In the genomic region with DNA sequence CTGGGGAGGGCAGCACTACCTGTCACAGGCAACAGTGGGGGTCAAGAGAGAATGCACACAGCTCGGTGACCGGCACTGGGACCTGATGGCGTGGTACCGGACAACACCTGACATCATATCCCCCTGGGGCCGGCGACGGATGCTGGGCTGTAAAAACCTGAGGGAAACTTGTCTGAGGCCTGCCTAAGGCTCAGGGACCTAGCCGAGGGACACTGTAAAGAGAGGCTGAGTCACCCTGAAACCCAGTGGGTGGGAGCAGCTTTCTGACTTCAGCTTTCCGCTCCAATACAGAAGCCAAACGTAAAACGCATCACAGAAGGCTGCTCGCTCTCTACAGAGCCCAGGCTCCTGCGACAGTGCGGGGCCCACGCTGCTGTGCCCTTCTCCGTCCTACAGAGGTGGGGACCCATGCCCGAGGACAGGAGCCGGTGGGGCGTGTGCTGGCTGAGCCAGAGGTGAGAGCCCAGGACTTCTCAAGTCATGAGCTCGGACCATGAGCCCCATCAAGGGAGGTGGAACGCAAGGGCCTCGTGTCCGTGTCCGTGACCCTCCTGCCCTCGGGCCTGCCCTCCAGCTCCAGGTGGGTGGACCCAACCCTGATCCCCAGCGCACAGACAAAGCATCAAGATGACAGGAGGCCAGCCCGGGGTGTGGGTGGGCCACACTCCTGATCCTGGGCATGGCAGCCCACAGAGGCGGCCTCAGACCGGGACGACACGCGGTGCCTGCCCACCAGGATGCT, we compare ENCODE assay signal across 8 cellular contexts. TPM values are rescaled to one million over a fixed set of nuclear protein-coding genes. Genes with fewer than 3 reads are reported as not detected.
A peak's percentile ranks its signal among the peaks of the same experiment; 100 is the strongest.
DNase-seq lines count a peak whose midpoint lies in the region; ATAC-seq and TF ChIP-seq lines count a peak whose summit lies in the region.

No MANE protein-coding gene starts in this region.

- H3K4me1 ChIP-seq in BE2C: peaks cover 61% of the 10 kb centered on the region
- peaks cover 10 to 63% of the 10 kb centered on the region in 2 donors for H3K4me1 ChIP-seq in lung (ENCODE audit: control insufficient read depth in 2 of 2, insufficient read depth in 2 of 2, low read length in 2 of 2)
- H3K4me1 ChIP-seq in tibial nerve: peaks cover 0 to 94% (median 85%) of the 10 kb centered on the region in 4 donors

- TF ChIP-seq POLR2A in tibial nerve (IDR thresholded peaks at IDR 0.05): no peak

- H3K36me3 ChIP-seq in BE2C (peaks cover 53% of the 10 kb centered on the region), lung (ENCODE audit: control insufficient read depth in 2 of 2, insufficient read depth in 2 of 2, low read length in 2 of 2) (peaks cover 0 to 3% of the 10 kb centered on the region in 2 donors), tibial nerve (peaks cover 0 to 15% (median 0%) of the 10 kb centered on the region in 3 donors)

- DNase-seq in BE2C (peak; percentile 42), lung (ENCODE audit: low spot score) (no peak), tibial nerve (ENCODE audit: low spot score in 2 of 2) (no peak), NCI-H128 (lab: John Stamatoyannopoulos, UW; ENCODE audit: unreplicated experiment) (no peak), NCI-H2196 treated with DMSO at 0.1 percent for 48 hours (lab: John Stamatoyannopoulos, UW; ENCODE audit: unreplicated experiment) (no peak)
- peak; percentile 20 for DNase-seq in activated effector memory CD4-positive, alpha-beta T cell treated with Interleukin-2 at 50 U/mL for 16 hours

- no peak for TF ChIP-seq EP300 in tibial nerve (IDR thresholded peaks at IDR 0.05)

- peak overlapping the region; percentile 31 for H3K4me3 ChIP-seq in BE2C (ENCODE audit: low read depth, low read length)
- no peak overlapping the region for H3K4me3 ChIP-seq in lung
- H3K4me3 ChIP-seq in tibial nerve: no peak overlapping the region

- no peaks in the 10 kb centered on the region for H3K9me3 ChIP-seq in BE2C
- no peaks in the 10 kb centered on the region for H3K9me3 ChIP-seq in lung (ENCODE audit: control insufficient read depth in 2 of 2, insufficient read depth in 1 of 2, low read length in 1 of 2)
- H3K9me3 ChIP-seq in tibial nerve: no peaks in the 10 kb centered on the region

- no peaks in the 10 kb centered on the region for H3K27me3 ChIP-seq in BE2C
- H3K27me3 ChIP-seq in lung (ENCODE audit: control insufficient read depth, insufficient read depth): no peaks in the 10 kb centered on the region
- no peaks in the 10 kb centered on the region for H3K27me3 ChIP-seq in tibial nerve

- WGBS in lung, 2 donors: 78 to 85% methylated on average over 32 of the region's 32 CpGs
- WGBS in tibial nerve, 2 donors: 77 to 86% methylated on average over 26 to 30 of the region's 32 CpGs

- ATAC-seq in GM19324 (IDR thresholded peaks at IDR 0.05; ENCODE audit: low FRiP score, unreplicated experiment) (peak; percentile 35), HG03439 (IDR thresholded peaks at IDR 0.05; ENCODE audit: unreplicated experiment) (peak; percentile 71), lung (ENCODE audit: insufficient read depth, low FRiP score) (no peak)

- H3K27ac ChIP-seq in lung (ENCODE audit: low read depth in 1 of 2, low read length in 1 of 2) (peak overlapping the region; percentile 66 to 85), tibial nerve (peak overlapping the region in 3 of 4 donors; percentile 75 to 84 (median 84))

- TF ChIP-seq CTCF in BE2C (IDR thresholded peaks at IDR 0.05; ENCODE audit: low read depth, low read length): no peak
- TF ChIP-seq CTCF in lung (IDR thresholded peaks at IDR 0.05; ENCODE audit: control extremely low read depth, extremely low read depth): no peak
- TF ChIP-seq CTCF in tibial nerve (IDR thresholded peaks at IDR 0.05): no peak

RNA-seq across cellular contexts. Expression of a gene that starts 5.3 kb away (rescaled TPM):
- polyA plus RNA-seq in BE2C (2012; ENCODE audit: insufficient read depth, insufficient read length, low read depth): 327 TPM
- total RNA-seq in lung: 10 to 100 TPM; 60.7 to 61.1 TPM
- polyA plus RNA-seq in lung: 100 to 1,000 TPM in 1 of 2 donors, 10 to 100 TPM in 1; 49.5 to 145 TPM
- 10 to 100 TPM; 34.5 to 60.0 (median 48.7) TPM for total RNA-seq in tibial nerve

RNA-seq across cellular contexts. Expression of a gene that starts 47.9 kb away (rescaled TPM):
- polyA plus RNA-seq in BE2C (2012; ENCODE audit: insufficient read depth, insufficient read length, low read depth): 7.4 TPM
- total RNA-seq in lung: 10 to 100 TPM in 1 of 2 donors, 1 to 10 TPM in 1; 6.1 to 42.9 TPM
- polyA plus RNA-seq in lung: 10 to 100 TPM; 14.8 to 31.6 TPM
- 10 to 100 TPM; 15.3 to 63.3 (median 36.8) TPM for total RNA-seq in tibial nerve

RNA-seq across cellular contexts. Expression of a gene that starts 54.0 kb away (rescaled TPM):
- polyA plus RNA-seq in BE2C (2012; ENCODE audit: insufficient read depth, insufficient read length, low read depth): 5.6 TPM
- 1 to 10 TPM in 1 of 2 donors, under 1 TPM in 1; 0.77 to 6.3 TPM for total RNA-seq in lung
- under 1 TPM; 0.66 to 0.94 TPM for polyA plus RNA-seq in lung
- 10 to 100 TPM in 1 of 4 donors, 1 to 10 TPM in 3; 1.7 to 10.5 (median 2.6) TPM for total RNA-seq in tibial nerve

Comparison
In these comparisons a context has a peak if more than half of its experiments do, and no peak if none do; other contexts are left out.
1. DNase-seq: peak in BE2C (single experiment) and activated effector memory CD4-positive, alpha-beta T cell treated with Interleukin-2 at 50 U/mL for 16 hours (single experiment); none in lung (single experiment), tibial nerve (0 of 2), NCI-H128 (single experiment) and NCI-H2196 treated with DMSO at 0.1 percent for 48 hours (single experiment).